Comparison of ENCODE assay signal across 1 cellular context in genomic region chr20:53636725-53637097, GRCh38.
TF ChIP-seq lines count a peak whose summit lies in the region.

No MANE protein-coding gene starts in this region.

TF ChIP-seq in GM23338, 12 proteins besides CTCF, POLR2A, EP300 and RAD21 (continued from another document):
- TF ChIP-seq ZNF462 (CRISPR knock-in tag; IDR thresholded peaks at IDR 0.05) (no peak), STAT1 (IDR thresholded peaks at IDR 0.05; ENCODE audit: unreplicated experiment) (no peak), ZNF114 (CRISPR knock-in tag; IDR thresholded peaks at IDR 0.05) (no peak)
TF ChIP-seq in GM23338: peak in this region for 0.
